ENCODE assay signal across 1 cellular context in the genomic region with DNA sequence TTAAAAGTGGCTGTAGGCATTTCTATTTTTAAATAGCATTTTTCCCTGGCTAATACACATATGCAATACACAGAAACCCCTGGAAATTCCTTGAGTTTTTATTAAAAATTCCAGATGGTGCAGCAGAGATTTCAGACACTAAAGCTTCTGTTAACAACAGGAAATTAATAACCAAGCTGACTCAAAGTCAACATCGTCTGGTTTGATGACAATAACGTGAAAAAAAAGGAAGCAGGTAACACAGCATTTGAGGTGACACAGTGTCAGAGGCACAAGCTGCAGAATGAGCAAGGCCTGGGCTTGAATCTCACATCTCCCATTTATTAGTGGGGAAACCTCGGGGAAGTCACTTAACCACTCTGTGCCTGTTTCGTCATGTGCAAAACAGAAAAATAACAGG.
TF ChIP-seq lines count a peak whose summit lies in the region.

No MANE protein-coding gene starts in this region.

TF ChIP-seq in WTC11, 78 proteins besides CTCF, POLR2A, EP300 and RAD21 (continued from another document):
- TF ChIP-seq, protein P1, sequence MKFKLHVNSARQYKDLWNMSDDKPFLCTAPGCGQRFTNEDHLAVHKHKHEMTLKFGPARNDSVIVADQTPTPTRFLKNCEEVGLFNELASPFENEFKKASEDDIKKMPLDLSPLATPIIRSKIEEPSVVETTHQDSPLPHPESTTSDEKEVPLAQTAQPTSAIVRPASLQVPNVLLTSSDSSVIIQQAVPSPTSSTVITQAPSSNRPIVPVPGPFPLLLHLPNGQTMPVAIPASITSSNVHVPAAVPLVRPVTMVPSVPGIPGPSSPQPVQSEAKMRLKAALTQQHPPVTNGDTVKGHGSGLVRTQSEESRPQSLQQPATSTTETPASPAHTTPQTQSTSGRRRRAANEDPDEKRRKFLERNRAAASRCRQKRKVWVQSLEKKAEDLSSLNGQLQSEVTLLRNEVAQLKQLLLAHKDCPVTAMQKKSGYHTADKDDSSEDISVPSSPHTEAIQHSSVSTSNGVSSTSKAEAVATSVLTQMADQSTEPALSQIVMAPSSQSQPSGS (CRISPR knock-in tag; IDR thresholded peaks at IDR 0.05; ENCODE audit: borderline replicate concordance, low read depth), result no peak
